In the genomic region with DNA sequence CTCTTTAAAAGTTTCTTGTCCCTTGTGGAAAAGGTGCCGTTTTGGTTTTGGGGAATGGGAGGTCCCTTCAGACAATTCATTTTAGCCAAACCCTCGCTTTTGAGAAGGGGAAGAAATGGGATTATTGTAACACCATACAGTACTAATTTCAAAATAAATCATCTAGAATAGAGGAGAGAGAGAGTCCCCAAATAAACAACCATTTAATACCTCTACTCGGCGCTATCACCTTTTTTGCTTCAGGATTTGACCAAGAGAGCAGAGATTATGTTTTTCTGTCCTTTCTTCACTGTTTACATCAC, we compare ENCODE assay signal across 1 cellular context.
TF ChIP-seq lines count a peak whose summit lies in the region.

No MANE protein-coding gene starts in this region.

TF ChIP-seq in K562, 482 proteins besides CTCF, POLR2A, EP300 and RAD21 (continues in another document):
- TF ChIP-seq, protein P1, sequence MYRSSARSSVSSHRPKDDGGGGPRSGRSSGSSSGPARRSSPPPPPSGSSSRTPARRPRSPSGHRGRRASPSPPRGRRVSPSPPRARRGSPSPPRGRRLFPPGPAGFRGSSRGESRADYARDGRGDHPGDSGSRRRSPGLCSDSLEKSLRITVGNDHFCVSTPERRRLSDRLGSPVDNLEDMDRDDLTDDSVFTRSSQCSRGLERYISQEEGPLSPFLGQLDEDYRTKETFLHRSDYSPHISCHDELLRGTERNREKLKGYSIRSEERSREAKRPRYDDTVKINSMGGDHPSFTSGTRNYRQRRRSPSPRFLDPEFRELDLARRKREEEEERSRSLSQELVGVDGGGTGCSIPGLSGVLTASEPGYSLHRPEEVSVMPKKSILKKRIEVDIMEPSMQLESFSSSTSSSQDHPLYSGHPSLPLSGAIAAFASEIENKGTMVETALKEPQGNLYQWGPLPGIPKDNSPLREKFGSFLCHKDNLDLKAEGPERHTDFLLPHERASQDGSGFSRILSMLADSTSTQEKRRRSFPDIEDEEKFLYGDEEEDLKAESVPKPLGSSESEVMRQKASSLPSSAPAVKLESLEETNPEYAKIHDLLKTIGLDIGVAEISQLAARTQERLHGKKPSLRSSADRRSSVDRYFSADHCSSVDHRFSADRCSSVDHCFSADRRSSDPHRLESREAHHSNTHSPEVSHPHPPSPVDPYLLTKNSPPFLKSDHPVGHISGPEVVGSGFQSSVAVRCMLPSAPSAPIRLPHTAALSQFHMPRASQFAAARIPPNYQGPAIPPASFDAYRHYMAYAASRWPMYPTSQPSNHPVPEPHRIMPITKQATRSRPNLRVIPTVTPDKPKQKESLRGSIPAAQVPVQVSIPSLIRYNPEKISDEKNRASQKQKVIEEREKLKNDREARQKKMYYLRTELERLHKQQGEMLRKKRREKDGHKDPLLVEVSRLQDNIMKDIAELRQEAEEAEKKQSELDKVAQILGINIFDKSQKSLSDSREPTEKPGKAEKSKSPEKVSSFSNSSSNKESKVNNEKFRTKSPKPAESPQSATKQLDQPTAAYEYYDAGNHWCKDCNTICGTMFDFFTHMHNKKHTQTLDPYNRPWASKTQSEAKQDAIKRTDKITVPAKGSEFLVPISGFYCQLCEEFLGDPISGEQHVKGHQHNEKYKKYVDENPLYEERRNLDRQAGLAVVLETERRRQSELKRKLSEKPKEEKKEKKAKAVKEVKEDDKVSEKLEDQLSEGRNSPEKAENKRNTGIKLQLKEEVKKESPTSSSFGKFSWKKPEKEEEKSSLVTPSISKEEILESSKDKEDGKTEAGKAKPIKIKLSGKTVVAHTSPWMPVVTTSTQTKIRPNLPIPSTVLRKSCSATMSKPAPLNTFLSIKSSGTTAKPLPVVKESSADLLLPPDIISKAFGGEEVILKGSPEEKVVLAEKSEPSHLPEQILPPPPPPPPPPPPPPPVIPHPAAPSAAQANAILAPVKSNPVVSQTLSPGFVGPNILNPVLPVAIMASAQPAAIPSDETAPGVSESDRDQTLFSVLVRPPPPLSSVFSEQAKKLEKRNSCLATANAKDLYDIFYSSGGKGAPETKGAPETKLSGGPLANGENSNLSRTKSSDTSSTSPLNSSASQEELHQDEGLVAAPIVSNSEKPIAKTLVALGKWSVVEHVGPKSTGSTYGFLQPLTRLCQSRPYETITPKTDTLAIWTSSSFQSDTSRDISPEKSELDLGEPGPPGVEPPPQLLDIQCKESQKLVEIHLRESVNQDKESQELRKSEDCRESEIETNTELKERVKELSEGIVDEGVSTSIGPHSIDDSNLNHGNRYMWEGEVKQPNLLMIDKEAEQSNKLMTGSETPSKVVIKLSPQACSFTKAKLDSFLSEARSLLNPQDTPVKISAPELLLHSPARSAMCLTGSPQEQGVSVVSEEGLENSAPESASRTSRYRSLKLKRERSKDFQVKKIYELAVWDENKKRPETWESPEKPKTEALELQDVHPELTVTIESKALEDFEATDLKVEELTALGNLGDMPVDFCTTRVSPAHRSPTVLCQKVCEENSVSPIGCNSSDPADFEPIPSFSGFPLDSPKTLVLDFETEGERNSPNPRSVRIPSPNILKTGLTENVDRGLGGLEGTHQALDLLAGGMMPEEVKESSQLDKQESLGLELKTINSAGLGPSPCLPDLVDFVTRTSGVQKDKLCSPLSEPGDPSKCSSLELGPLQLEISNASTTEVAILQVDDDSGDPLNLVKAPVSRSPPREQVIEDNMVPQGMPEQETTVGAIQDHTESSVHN (IDR thresholded peaks at IDR 0.05; ENCODE audit: borderline replicate concordance in 1 of 2, low read depth in 1 of 2): no peak
- no peak for TF ChIP-seq CHCHD3 (CRISPR knock-in tag; IDR thresholded peaks at IDR 0.05)
- TF ChIP-seq ZNF717 (CRISPR knock-in tag; IDR thresholded peaks at IDR 0.05): no peak
- TF ChIP-seq, protein P2, sequence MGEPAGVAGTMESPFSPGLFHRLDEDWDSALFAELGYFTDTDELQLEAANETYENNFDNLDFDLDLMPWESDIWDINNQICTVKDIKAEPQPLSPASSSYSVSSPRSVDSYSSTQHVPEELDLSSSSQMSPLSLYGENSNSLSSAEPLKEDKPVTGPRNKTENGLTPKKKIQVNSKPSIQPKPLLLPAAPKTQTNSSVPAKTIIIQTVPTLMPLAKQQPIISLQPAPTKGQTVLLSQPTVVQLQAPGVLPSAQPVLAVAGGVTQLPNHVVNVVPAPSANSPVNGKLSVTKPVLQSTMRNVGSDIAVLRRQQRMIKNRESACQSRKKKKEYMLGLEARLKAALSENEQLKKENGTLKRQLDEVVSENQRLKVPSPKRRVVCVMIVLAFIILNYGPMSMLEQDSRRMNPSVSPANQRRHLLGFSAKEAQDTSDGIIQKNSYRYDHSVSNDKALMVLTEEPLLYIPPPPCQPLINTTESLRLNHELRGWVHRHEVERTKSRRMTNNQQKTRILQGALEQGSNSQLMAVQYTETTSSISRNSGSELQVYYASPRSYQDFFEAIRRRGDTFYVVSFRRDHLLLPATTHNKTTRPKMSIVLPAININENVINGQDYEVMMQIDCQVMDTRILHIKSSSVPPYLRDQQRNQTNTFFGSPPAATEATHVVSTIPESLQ (CRISPR knock-in tag; IDR thresholded peaks at IDR 0.05): no peak
- TF ChIP-seq, protein P3, sequence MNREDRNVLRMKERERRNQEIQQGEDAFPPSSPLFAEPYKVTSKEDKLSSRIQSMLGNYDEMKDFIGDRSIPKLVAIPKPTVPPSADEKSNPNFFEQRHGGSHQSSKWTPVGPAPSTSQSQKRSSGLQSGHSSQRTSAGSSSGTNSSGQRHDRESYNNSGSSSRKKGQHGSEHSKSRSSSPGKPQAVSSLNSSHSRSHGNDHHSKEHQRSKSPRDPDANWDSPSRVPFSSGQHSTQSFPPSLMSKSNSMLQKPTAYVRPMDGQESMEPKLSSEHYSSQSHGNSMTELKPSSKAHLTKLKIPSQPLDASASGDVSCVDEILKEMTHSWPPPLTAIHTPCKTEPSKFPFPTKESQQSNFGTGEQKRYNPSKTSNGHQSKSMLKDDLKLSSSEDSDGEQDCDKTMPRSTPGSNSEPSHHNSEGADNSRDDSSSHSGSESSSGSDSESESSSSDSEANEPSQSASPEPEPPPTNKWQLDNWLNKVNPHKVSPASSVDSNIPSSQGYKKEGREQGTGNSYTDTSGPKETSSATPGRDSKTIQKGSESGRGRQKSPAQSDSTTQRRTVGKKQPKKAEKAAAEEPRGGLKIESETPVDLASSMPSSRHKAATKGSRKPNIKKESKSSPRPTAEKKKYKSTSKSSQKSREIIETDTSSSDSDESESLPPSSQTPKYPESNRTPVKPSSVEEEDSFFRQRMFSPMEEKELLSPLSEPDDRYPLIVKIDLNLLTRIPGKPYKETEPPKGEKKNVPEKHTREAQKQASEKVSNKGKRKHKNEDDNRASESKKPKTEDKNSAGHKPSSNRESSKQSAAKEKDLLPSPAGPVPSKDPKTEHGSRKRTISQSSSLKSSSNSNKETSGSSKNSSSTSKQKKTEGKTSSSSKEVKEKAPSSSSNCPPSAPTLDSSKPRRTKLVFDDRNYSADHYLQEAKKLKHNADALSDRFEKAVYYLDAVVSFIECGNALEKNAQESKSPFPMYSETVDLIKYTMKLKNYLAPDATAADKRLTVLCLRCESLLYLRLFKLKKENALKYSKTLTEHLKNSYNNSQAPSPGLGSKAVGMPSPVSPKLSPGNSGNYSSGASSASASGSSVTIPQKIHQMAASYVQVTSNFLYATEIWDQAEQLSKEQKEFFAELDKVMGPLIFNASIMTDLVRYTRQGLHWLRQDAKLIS (CRISPR knock-in tag; IDR thresholded peaks at IDR 0.05): no peak
- TF ChIP-seq ZFP1 (CRISPR knock-in tag; IDR thresholded peaks at IDR 0.05): no peak
- TF ChIP-seq ZBTB40 (IDR thresholded peaks at IDR 0.05): 0 out of 2 replicates have a peak, but pooled peaks have one; percentile 15
- no peak for TF ChIP-seq ZBTB40 (CRISPR knock-in tag; IDR thresholded peaks at IDR 0.05)
- no peak for TF ChIP-seq PBX2 (CRISPR knock-in tag; IDR thresholded peaks at IDR 0.05; ENCODE audit: low read depth)
- no peak for TF ChIP-seq PBX2 (tag; conservative IDR thresholded peaks at IDR 0.05; ENCODE audit: low read depth)
- peak in 1 of 2 experiments; percentile 14; a peak in 1 of 4 replicates for TF ChIP-seq MNT (conservative IDR thresholded peaks at IDR 0.05)
- 0 out of 2 replicates have a peak, but pooled peaks have one; percentile 6 for TF ChIP-seq SMARCC2 (IDR thresholded peaks at IDR 0.05; ENCODE audit: low read depth)
- no peak for TF ChIP-seq NR3C1 (CRISPR knock-in tag; IDR thresholded peaks at IDR 0.05)
